In genomic region chr2:238409341-238410200, GRCh38 we compare ENCODE assay signal across 34 cellular contexts.
"Had no signal": no experiment of that assay in that cellular context is flagged by ENCODE, and none has a peak within 500 bp of the region (broad histone marks: within the 10 kb centered on the region; RNA-seq: fewer than 3 reads in every experiment).

No MANE protein-coding gene starts in this region.

- H3K9me3 ChIP-seq: esophagus muscularis mucosa, heart right ventricle, left ventricle myocardium inferior, mucosa of descending colon, neutrophil, ovary, right lobe of liver, thyroid gland had no signal

- H3K27ac ChIP-seq: esophagus muscularis mucosa, heart right ventricle, left ventricle myocardium inferior, neutrophil, ovary, right lobe of liver, skin epidermis, thyroid gland, WERI-Rb-1 had no signal

- DNase-seq: activated CD4-positive, alpha-beta T cell treated with anti-CD3 and anti-CD28 coated beads, Interleukin-2, amount 50 U/mL, for 1 hour; activated CD4-positive, CD25-positive, alpha-beta regulatory T cell treated with anti-CD3 and anti-CD28 coated beads, Interleukin-2, amount 50 U/mL, for 72 hours; activated CD8-positive, alpha-beta memory T cell treated with anti-CD3 and anti-CD28 coated beads, Interleukin-2, amount 10 ng/mL, durations not matched to agents 7 days and 5 days; activated CD8-positive, alpha-beta T cell treated with anti-CD3 and anti-CD28 coated beads for 36 hours; activated naive CD4-positive, alpha-beta T cell treated with Interleukin-2 at 50 U/mL for 16 hours; activated T-cell treated with anti-CD3 and anti-CD28 coated beads, Interleukin-2, amount 50 U/mL, for 48 hours; caudate nucleus; effector CD4-positive, alpha-beta T cell; foreskin melanocyte; heart right ventricle; islet precursor cell; left ventricle myocardium inferior; mesendoderm; mucosa of descending colon; ovary; right lobe of liver; stimulated activated CD4-positive, alpha-beta T cell treated with anti-CD3 and anti-CD28 coated beads, Interleukin-12 subunit alpha, Interleukin-12 subunit beta, amount 100 ng/mL, for 4 hours; stimulated activated CD4-positive, alpha-beta T cell treated with anti-CD3 and anti-CD28 coated beads, Interleukin-4, amount 100 ng/mL, for 1 hour; stimulated activated naive CD8-positive, alpha-beta T cell treated with anti-CD3 and anti-CD28 coated beads, Interleukin-15, amount 100 ng/mL, for 72 hours; substantia nigra; SW 1271; T1000; thyroid gland; WERI-Rb-1 had no signal

- H3K9me3 Mint-ChIP-seq: activated CD8-positive, alpha-beta T cell treated with anti-CD3 and anti-CD28 coated beads for 36 hours; activated T-helper 2 cell treated with anti-CD3 and anti-CD28 coated beads, Interferon-gamma antibody, Interleukin-2, Interleukin-4, amounts not matched to agents 10 μg/mL and 5 μg/mL and 100 μg/mL, durations not matched to agents 14 hours and 24 hours and 36 hours; natural killer cell treated with Interleukin-12 subunit alpha and Interleukin-12 subunit beta and Interleukin-15 and Interleukin-18, amount 100 ng/mL, for 72 hours; stimulated activated memory B cell treated with anti-CD40 and anti-IgM and Interleukin-4, amounts not matched to agents 10 μg/mL and 1 μg/mL and 100 μg/mL, for 72 hours; stimulated activated naive CD8-positive, alpha-beta T cell treated with anti-CD3 and anti-CD28 coated beads, Interleukin-15, amount 100 ng/mL, for 72 hours; T-helper 1 cell treated with Interleukin-12 subunit alpha and Interleukin-12 subunit beta and Interleukin-4 antibody, amounts not matched to agents 30 μg/mL and 1 μg/mL, for 36 hours had no signal

- H3K27me3 ChIP-seq: esophagus muscularis mucosa, neutrophil, ovary, right lobe of liver, thyroid gland had no signal

- H3K4me3 Mint-ChIP-seq: activated CD8-positive, alpha-beta memory T cell treated with anti-CD3 and anti-CD28 coated beads, Interleukin-2, amount 10 ng/mL, durations not matched to agents 7 days and 5 days; activated CD8-positive, alpha-beta T cell treated with anti-CD3 and anti-CD28 coated beads for 36 hours; activated naive CD8-positive, alpha-beta T cell; natural killer cell treated with Interleukin-12 subunit alpha and Interleukin-12 subunit beta and Interleukin-15 and Interleukin-18, amount 100 ng/mL, for 72 hours; stimulated activated memory B cell treated with anti-CD40 and anti-IgM and Interleukin-4, amounts not matched to agents 10 μg/mL and 1 μg/mL and 100 μg/mL, for 72 hours; stimulated activated naive CD8-positive, alpha-beta T cell treated with anti-CD3 and anti-CD28 coated beads, Interleukin-15, amount 100 ng/mL, for 72 hours; T-helper 1 cell treated with Interleukin-12 subunit alpha and Interleukin-12 subunit beta and Interleukin-4 antibody, amounts not matched to agents 30 μg/mL and 1 μg/mL, for 36 hours had no signal

- H3K36me3 Mint-ChIP-seq: activated CD8-positive, alpha-beta memory T cell treated with anti-CD3 and anti-CD28 coated beads, Interleukin-2, amount 10 ng/mL, durations not matched to agents 7 days and 5 days; natural killer cell treated with Interleukin-12 subunit alpha and Interleukin-12 subunit beta and Interleukin-15 and Interleukin-18, amount 100 ng/mL, for 72 hours had no signal

- H3K36me3 ChIP-seq: left ventricle myocardium inferior, neutrophil, ovary, right lobe of liver, thyroid gland, WERI-Rb-1 had no signal

- ATAC-seq: activated CD8-positive, alpha-beta memory T cell treated with anti-CD3 and anti-CD28 coated beads, Interleukin-2, amount 10 ng/mL, durations not matched to agents 7 days and 5 days; activated CD8-positive, alpha-beta T cell treated with anti-CD3 and anti-CD28 coated beads for 36 hours; mucosa of descending colon; natural killer cell treated with Interleukin-12 subunit alpha and Interleukin-12 subunit beta and Interleukin-15 and Interleukin-18, amount 100 ng/mL, for 72 hours; right lobe of liver; stimulated activated memory B cell treated with anti-CD40 and anti-IgM and Interleukin-4, amounts not matched to agents 10 μg/mL and 1 μg/mL and 100 μg/mL, for 72 hours; stimulated activated naive CD8-positive, alpha-beta T cell treated with anti-CD3 and anti-CD28 coated beads, Interleukin-15, amount 100 ng/mL, for 72 hours had no signal

- H3K4me3 ChIP-seq: esophagus muscularis mucosa, heart right ventricle, left ventricle myocardium inferior, lung, mucosa of descending colon, ovary, right lobe of liver, skin epidermis, thyroid gland had no signal

- H3K27ac Mint-ChIP-seq: activated CD8-positive, alpha-beta memory T cell treated with anti-CD3 and anti-CD28 coated beads, Interleukin-2, amount 10 ng/mL, durations not matched to agents 7 days and 5 days; activated CD8-positive, alpha-beta T cell treated with anti-CD3 and anti-CD28 coated beads for 36 hours; activated naive CD8-positive, alpha-beta T cell; activated T-helper 2 cell treated with anti-CD3 and anti-CD28 coated beads, Interferon-gamma antibody, Interleukin-2, Interleukin-4, amounts not matched to agents 10 μg/mL and 5 μg/mL and 100 μg/mL, durations not matched to agents 14 hours and 24 hours and 36 hours; natural killer cell treated with Interleukin-12 subunit alpha and Interleukin-12 subunit beta and Interleukin-15 and Interleukin-18, amount 100 ng/mL, for 72 hours; progenitor cell of endocrine pancreas; stimulated activated memory B cell treated with anti-CD40 and anti-IgM and Interleukin-4, amounts not matched to agents 10 μg/mL and 1 μg/mL and 100 μg/mL, for 72 hours; T-helper 1 cell treated with Interleukin-12 subunit alpha and Interleukin-12 subunit beta and Interleukin-4 antibody, amounts not matched to agents 30 μg/mL and 1 μg/mL, for 36 hours had no signal

- H3K27me3 Mint-ChIP-seq: activated CD8-positive, alpha-beta memory T cell treated with anti-CD3 and anti-CD28 coated beads, Interleukin-2, amount 10 ng/mL, durations not matched to agents 7 days and 5 days; activated CD8-positive, alpha-beta T cell treated with anti-CD3 and anti-CD28 coated beads for 36 hours; activated naive CD8-positive, alpha-beta T cell; natural killer cell treated with Interleukin-12 subunit alpha and Interleukin-12 subunit beta and Interleukin-15 and Interleukin-18, amount 100 ng/mL, for 72 hours; progenitor cell of endocrine pancreas; stimulated activated memory B cell treated with anti-CD40 and anti-IgM and Interleukin-4, amounts not matched to agents 10 μg/mL and 1 μg/mL and 100 μg/mL, for 72 hours; stimulated activated naive CD8-positive, alpha-beta T cell treated with anti-CD3 and anti-CD28 coated beads, Interleukin-15, amount 100 ng/mL, for 72 hours had no signal

- H3K4me1 Mint-ChIP-seq: stimulated activated memory B cell treated with anti-CD40 and anti-IgM and Interleukin-4, amounts not matched to agents 10 μg/mL and 1 μg/mL and 100 μg/mL, for 72 hours had no signal

- H3K4me1 ChIP-seq: esophagus muscularis mucosa, left ventricle myocardium inferior, thyroid gland had no signal
